1 cellular context compared by ENCODE assay signal in genomic region chr3:50321146-50321843, GRCh38.
TF ChIP-seq lines count a peak whose summit lies in the region.

No MANE protein-coding gene starts in this region.

TF ChIP-seq in GM12878, 131 proteins besides CTCF, POLR2A, EP300 and RAD21 (continued from another document and continues in another):
- TF ChIP-seq, protein P1, sequence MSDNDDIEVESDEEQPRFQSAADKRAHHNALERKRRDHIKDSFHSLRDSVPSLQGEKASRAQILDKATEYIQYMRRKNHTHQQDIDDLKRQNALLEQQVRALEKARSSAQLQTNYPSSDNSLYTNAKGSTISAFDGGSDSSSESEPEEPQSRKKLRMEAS (IDR thresholded peaks at IDR 0.05; ENCODE audit: low read depth, low read length) = peak; percentile 42; the same call in 1 of the 2 replicates
- peak; percentile 51 for TF ChIP-seq CREM (IDR thresholded peaks at IDR 0.05; ENCODE audit: low read depth)
- peak; percentile 100 for TF ChIP-seq KLF5 (IDR thresholded peaks at IDR 0.05; ENCODE audit: partially characterized antibody)
- peak; percentile 99 for TF ChIP-seq FOXK2 (IDR thresholded peaks at IDR 0.05)
- TF ChIP-seq POLR2AphosphoS2 (IDR thresholded peaks at IDR 0.05; ENCODE audit: low read depth, low read length) = 0 out of 2 replicates have a peak, but pooled peaks have one; percentile 62
- no peak for TF ChIP-seq RCOR1 (conservative IDR thresholded peaks at IDR 0.05; ENCODE audit: low read depth, low read length)
- peak; percentile 46 for TF ChIP-seq CHD2 (IDR thresholded peaks at IDR 0.05; ENCODE audit: borderline replicate concordance, low read depth, low read length)
- TF ChIP-seq NR2C2 (IDR thresholded peaks at IDR 0.05; ENCODE audit: borderline replicate concordance, control insufficient read depth, insufficient read length, low read depth) = no peak
- TF ChIP-seq MXI1 (IDR thresholded peaks at IDR 0.05; ENCODE audit: low read depth, low read length) = peak; percentile 71
- peak; percentile 32; the same call in 1 of the 2 replicates for TF ChIP-seq NR2C1 (IDR thresholded peaks at IDR 0.05)
- no peak; the same call in 1 of the 2 replicates for TF ChIP-seq ZNF687 (IDR thresholded peaks at IDR 0.05)
- TF ChIP-seq, protein P2, sequence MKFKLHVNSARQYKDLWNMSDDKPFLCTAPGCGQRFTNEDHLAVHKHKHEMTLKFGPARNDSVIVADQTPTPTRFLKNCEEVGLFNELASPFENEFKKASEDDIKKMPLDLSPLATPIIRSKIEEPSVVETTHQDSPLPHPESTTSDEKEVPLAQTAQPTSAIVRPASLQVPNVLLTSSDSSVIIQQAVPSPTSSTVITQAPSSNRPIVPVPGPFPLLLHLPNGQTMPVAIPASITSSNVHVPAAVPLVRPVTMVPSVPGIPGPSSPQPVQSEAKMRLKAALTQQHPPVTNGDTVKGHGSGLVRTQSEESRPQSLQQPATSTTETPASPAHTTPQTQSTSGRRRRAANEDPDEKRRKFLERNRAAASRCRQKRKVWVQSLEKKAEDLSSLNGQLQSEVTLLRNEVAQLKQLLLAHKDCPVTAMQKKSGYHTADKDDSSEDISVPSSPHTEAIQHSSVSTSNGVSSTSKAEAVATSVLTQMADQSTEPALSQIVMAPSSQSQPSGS (IDR thresholded peaks at IDR 0.05; ENCODE audit: low read length) = no peak
- TF ChIP-seq LARP7 (IDR thresholded peaks at IDR 0.05) = peak; percentile 94
- TF ChIP-seq ELK1 (IDR thresholded peaks at IDR 0.05; ENCODE audit: low read depth, low read length) = no peak
- TF ChIP-seq BHLHE40 (IDR thresholded peaks at IDR 0.05; ENCODE audit: borderline replicate concordance in 1 of 2, low read depth in 2 of 2, low read length in 1 of 2) = peak; percentile 97 to 99
- TF ChIP-seq SUZ12 (IDR thresholded peaks at IDR 0.05; ENCODE audit: unreplicated experiment) = no peak
- no peak for TF ChIP-seq SMC3 (IDR thresholded peaks at IDR 0.05; ENCODE audit: borderline replicate concordance, low read length)
- TF ChIP-seq IKZF2 (IDR thresholded peaks at IDR 0.05) = no peak
- peak; percentile 42; the same call in 1 of the 2 replicates for TF ChIP-seq IRF3 (IDR thresholded peaks at IDR 0.05)
- TF ChIP-seq CEBPZ (IDR thresholded peaks at IDR 0.05; ENCODE audit: low read depth, low read length) = no peak
- TF ChIP-seq ZZZ3 (IDR thresholded peaks at IDR 0.05; ENCODE audit: control insufficient read depth, insufficient read length, low read depth) = no peak
- TF ChIP-seq GABPA (IDR thresholded peaks at IDR 0.05; ENCODE audit: low read depth) = no peak
- TF ChIP-seq RBBP5 (conservative IDR thresholded peaks at IDR 0.05) = no peak
- TF ChIP-seq SREBF2 (IDR thresholded peaks at IDR 0.05; ENCODE audit: low read length) = no peak
- peak; percentile 92 for TF ChIP-seq NKRF (conservative IDR thresholded peaks at IDR 0.05)
- TF ChIP-seq ZNF384 (IDR thresholded peaks at IDR 0.05; ENCODE audit: borderline replicate concordance, low read depth, low read length) = no peak
- peak; percentile 99 for TF ChIP-seq BCLAF1 (IDR thresholded peaks at IDR 0.05)
- TF ChIP-seq ZNF24 (IDR thresholded peaks at IDR 0.05) = no peak; the same call in 1 of the 2 replicates
- TF ChIP-seq SKIL (IDR thresholded peaks at IDR 0.05; ENCODE audit: low read depth, poor library complexity, severe bottlenecking) = peak; percentile 98
- no peak for TF ChIP-seq PBX3 (IDR thresholded peaks at IDR 0.05; ENCODE audit: insufficient replicate concordance, low read depth, low read length)
- TF ChIP-seq, protein P3, sequence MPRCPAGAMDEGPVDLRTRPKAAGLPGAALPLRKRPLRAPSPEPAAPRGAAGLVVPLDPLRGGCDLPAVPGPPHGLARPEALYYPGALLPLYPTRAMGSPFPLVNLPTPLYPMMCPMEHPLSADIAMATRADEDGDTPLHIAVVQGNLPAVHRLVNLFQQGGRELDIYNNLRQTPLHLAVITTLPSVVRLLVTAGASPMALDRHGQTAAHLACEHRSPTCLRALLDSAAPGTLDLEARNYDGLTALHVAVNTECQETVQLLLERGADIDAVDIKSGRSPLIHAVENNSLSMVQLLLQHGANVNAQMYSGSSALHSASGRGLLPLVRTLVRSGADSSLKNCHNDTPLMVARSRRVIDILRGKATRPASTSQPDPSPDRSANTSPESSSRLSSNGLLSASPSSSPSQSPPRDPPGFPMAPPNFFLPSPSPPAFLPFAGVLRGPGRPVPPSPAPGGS (IDR thresholded peaks at IDR 0.05; ENCODE audit: borderline replicate concordance, insufficient read depth, low read depth, low read length, poor library complexity, severe bottlenecking) = no peak
